9 cellular contexts compared by ENCODE assay signal in the genomic region with DNA sequence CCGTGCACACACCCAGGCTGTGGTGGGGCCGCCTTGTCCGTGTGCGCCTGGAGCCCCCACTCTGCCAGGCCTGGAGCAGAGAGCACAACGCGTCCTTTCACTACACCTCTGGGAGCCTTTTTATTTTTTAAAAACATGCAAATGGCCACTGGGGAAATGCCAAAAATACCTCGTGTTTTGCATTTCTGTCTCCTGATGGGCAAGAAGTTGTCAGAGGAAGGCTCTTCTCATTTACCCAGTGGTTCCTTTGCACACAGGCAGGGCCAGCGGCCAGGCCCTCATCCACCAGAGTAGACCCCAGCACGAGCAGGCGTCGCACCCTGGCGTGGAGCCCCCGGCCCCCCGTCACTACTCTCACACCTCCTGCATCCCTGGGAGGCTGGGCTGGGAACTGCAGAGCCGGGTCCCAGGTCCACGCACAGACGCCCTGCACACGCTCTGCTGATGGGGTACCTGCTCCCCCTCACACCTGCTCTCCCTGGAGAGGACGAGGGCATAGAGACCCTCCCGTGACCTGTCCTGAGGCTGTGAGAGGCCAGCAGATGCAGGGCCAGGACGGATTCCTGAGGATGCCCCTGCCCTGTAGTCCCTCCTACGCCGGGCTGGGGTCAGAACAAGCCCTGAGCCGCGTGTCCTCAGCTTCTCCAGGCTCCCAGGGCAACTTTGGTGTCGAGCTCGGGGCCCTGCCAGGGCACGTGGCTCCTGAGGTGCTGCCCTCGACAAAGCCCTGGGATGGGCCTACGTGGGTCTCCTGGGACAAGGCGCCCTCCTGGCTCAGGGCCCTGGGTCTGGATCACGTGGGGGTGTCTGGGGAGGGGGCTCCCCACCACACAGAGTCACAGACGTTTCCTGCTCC.
A peak's percentile ranks its signal among the peaks of the same experiment; 100 is the strongest.
DNase-seq lines count a peak whose midpoint lies in the region; ATAC-seq and TF ChIP-seq lines count a peak whose summit lies in the region.
"Had no signal": no experiment of that assay in that cellular context is flagged by ENCODE, and none has a peak within 500 bp of the region (broad histone marks: within the 10 kb centered on the region; RNA-seq: fewer than 3 reads in every experiment).

No MANE protein-coding gene starts in this region.

- TF ChIP-seq CTCF in uterus (IDR thresholded peaks at IDR 0.05), result no peak

- peak overlapping the region; percentile 61 for H3K27ac Mint-ChIP-seq in activated CD8-positive, alpha-beta T cell treated with anti-CD3 and anti-CD28 coated beads, Interleukin-2, amount 10 ng/mL, durations not matched to agents 7 days and 5 days

- H3K27me3 ChIP-seq in BLaER1 (no peaks in the 10 kb centered on the region), uterus (no peaks in the 10 kb centered on the region)

- H4K20me1 ChIP-seq in BLaER1, result no peaks in the 10 kb centered on the region

- peak; percentile 66 for ATAC-seq in HG03045 (IDR thresholded peaks at IDR 0.05; ENCODE audit: unreplicated experiment)
- ATAC-seq in activated CD8-positive, alpha-beta T cell treated with anti-CD3 and anti-CD28 coated beads, Interleukin-2, amount 10 ng/mL, durations not matched to agents 7 days and 5 days, result no peak

- peak overlapping the region; percentile 99 for H3K4me2 ChIP-seq in BLaER1

- peaks cover 8% of the 10 kb centered on the region for H3K4me1 Mint-ChIP-seq in activated CD8-positive, alpha-beta T cell treated with anti-CD3 and anti-CD28 coated beads, Interleukin-2, amount 10 ng/mL, durations not matched to agents 7 days and 5 days (ENCODE audit: low read depth)

- TF ChIP-seq POLR2A in GM19099 (IDR thresholded peaks at IDR 0.05; ENCODE audit: extremely low read depth, insufficient read length, low read depth), result peak; percentile 76
- no peak for TF ChIP-seq POLR2A in uterus (IDR thresholded peaks at IDR 0.05)

- no peak overlapping the region for H3K4me3 Mint-ChIP-seq in activated CD8-positive, alpha-beta T cell treated with anti-CD3 and anti-CD28 coated beads, Interleukin-2, amount 10 ng/mL, durations not matched to agents 7 days and 5 days

- DNase-seq in activated CD8-positive, alpha-beta T cell treated with anti-CD3 and anti-CD28 coated beads, Interleukin-2, amount 10 ng/mL, durations not matched to agents 7 days and 5 days, result no peak
- DNase-seq in uterus, result no peak
- DNase-seq in middle frontal gyrus (ENCODE audit: extremely low spot score, low spot score), result no peak
- no peak for DNase-seq in stimulated activated CD4-positive, alpha-beta T cell treated with anti-CD3 and anti-CD28 coated beads, Interleukin-4, amount 100 ng/mL, for 24 hours
- no peak for DNase-seq in mesenteric fat pad (ENCODE audit: low spot score)
- DNase-seq: NCI-H2227 treated with DMSO at 0.1 percent for 48 hours had no signal

- H3K27ac ChIP-seq in BLaER1, result peak overlapping the region; percentile 86
- H3K27ac ChIP-seq in uterus, result peak overlapping the region in 1 of 2 donors; percentile 60

- intact Hi-C loops in uterus (cut with DNase I; ENCODE audit: low total_unique reads), result no loop called here

- peaks cover 2% of the 10 kb centered on the region for H3K36me3 Mint-ChIP-seq in activated CD8-positive, alpha-beta T cell treated with anti-CD3 and anti-CD28 coated beads, Interleukin-2, amount 10 ng/mL, durations not matched to agents 7 days and 5 days (ENCODE audit: low read depth)

- CTCF ChIA-PET in activated CD8-positive, alpha-beta T cell treated with anti-CD3 and anti-CD28 coated beads, Interleukin-2, amount 10 ng/mL, durations not matched to agents 7 days and 5 days (lab: Charles Lee), result no interaction called here

- no peaks in the 10 kb centered on the region for H3K27me3 Mint-ChIP-seq in activated CD8-positive, alpha-beta T cell treated with anti-CD3 and anti-CD28 coated beads, Interleukin-2, amount 10 ng/mL, durations not matched to agents 7 days and 5 days (ENCODE audit: low read depth)

- H3K4me3 ChIP-seq in BLaER1, result peak overlapping the region; percentile 51
- no peak overlapping the region for H3K4me3 ChIP-seq in uterus

- H3K9ac ChIP-seq in BLaER1, result peak overlapping the region; percentile 71

- peaks cover 55% of the 10 kb centered on the region for H3K36me3 ChIP-seq in BLaER1
- H3K36me3 ChIP-seq in uterus, result no peaks in the 10 kb centered on the region

- H3K9me3 ChIP-seq in BLaER1 (no peaks in the 10 kb centered on the region), uterus (no peaks in the 10 kb centered on the region)

- POLR2A ChIA-PET in activated CD8-positive, alpha-beta T cell treated with anti-CD3 and anti-CD28 coated beads, Interleukin-2, amount 10 ng/mL, durations not matched to agents 7 days and 5 days (lab: Charles Lee), result no interaction called here

- peaks cover 88% of the 10 kb centered on the region for H3K4me1 ChIP-seq in BLaER1
- peaks cover 0 to 3% of the 10 kb centered on the region in 2 donors for H3K4me1 ChIP-seq in uterus

- H3K9me3 Mint-ChIP-seq in activated CD8-positive, alpha-beta T cell treated with anti-CD3 and anti-CD28 coated beads, Interleukin-2, amount 10 ng/mL, durations not matched to agents 7 days and 5 days (ENCODE audit: insufficient read depth), result no peaks in the 10 kb centered on the region
